8 cellular contexts compared by ENCODE assay signal in genomic region chr1:39491146-39491921, GRCh38. TPM values are rescaled to one million over a fixed set of nuclear protein-coding genes. Genes with fewer than 3 reads are reported as not detected.
A peak's percentile ranks its signal among the peaks of the same experiment; 100 is the strongest.
DNase-seq lines count a peak whose midpoint lies in the region; ATAC-seq and TF ChIP-seq lines count a peak whose summit lies in the region.

Gene BMP8A (plus strand): TSS chr1:39491636. CDS start chr1:39491992, 356 bp downstream.

- ATAC-seq in GM19043 (IDR thresholded peaks at IDR 0.05; ENCODE audit: low read depth, unreplicated experiment) (peak; percentile 45), HG03521 (IDR thresholded peaks at IDR 0.05; ENCODE audit: unreplicated experiment) (peak; percentile 74), Panc1 (peak; percentile 86), psoas muscle (peak; percentile 66 to 87 (median 78))

- no peak for TF ChIP-seq CTCF in Panc1 (IDR thresholded peaks at IDR 0.05)
- no peak for TF ChIP-seq CTCF in psoas muscle (IDR thresholded peaks at IDR 0.05)
- TF ChIP-seq CTCF in uterus (IDR thresholded peaks at IDR 0.05) = peak in 1 of 4 experiments; percentile 7

- intact Hi-C loops in Panc1 (cut with micrococcal nuclease; ENCODE audit: unreplicated experiment) = no loop called here
- intact Hi-C loops in psoas muscle (cut with DNase I) = no loop called here
- intact Hi-C loops in uterus (cut with DNase I; ENCODE audit: low total_unique reads) = no loop called here

- no peak for DNase-seq in Panc1 (ENCODE audit: low read depth, low spot score)
- peak; percentile 40 to 66 for DNase-seq in activated T-helper 1 cell treated with anti-CD3 and anti-CD28 coated beads, Interleukin-2, amount 50 U/mL, for 16 hours (ENCODE audit: low read depth in 1 of 2, low spot score in 1 of 2)
- DNase-seq in globus pallidus (ENCODE audit: low spot score) = peak; percentile 26
- DNase-seq in psoas muscle = peak; percentile 67 to 70
- DNase-seq in uterus = peak; percentile 38 to 58

- H3K9ac ChIP-seq in BLaER1 = peak within 1 kb of the TSS; percentile 60; the same call in 1 of the 2 replicates

- peaks cover 42% of the 10 kb centered on the region for H3K27me3 ChIP-seq in BLaER1
- H3K27me3 ChIP-seq in Panc1 (ENCODE audit: control insufficient read depth, insufficient read depth, low read length) = no peaks in the 10 kb centered on the region
- peaks cover 0 to 23% (median 15%) of the 10 kb centered on the region in 3 donors for H3K27me3 ChIP-seq in psoas muscle (ENCODE audit: insufficient read depth in 3 of 3, low read length in 2 of 3)
- no peaks in the 10 kb centered on the region for H3K27me3 ChIP-seq in uterus

- 0 to 1% (median 0%) methylated on average over 40 to 112 of the region's 112 CpGs for WGBS in psoas muscle, 3 donors

- H3K4me2 ChIP-seq in BLaER1 = peak within 1 kb of the TSS; percentile 97

- H3K27ac ChIP-seq in BLaER1 = no peak within 1 kb of the TSS
- H3K27ac ChIP-seq in Panc1 (ENCODE audit: low read length) = no peak within 1 kb of the TSS
- H3K27ac ChIP-seq in psoas muscle = no peak within 1 kb of the TSS
- no peak within 1 kb of the TSS for H3K27ac ChIP-seq in uterus

- H3K9me3 ChIP-seq in BLaER1 = no peaks in the 10 kb centered on the region
- H3K9me3 ChIP-seq in Panc1 (ENCODE audit: control insufficient read depth, insufficient read depth, low read depth, low read length) = no peaks in the 10 kb centered on the region
- H3K9me3 ChIP-seq in psoas muscle = no peaks in the 10 kb centered on the region
- no peaks in the 10 kb centered on the region for H3K9me3 ChIP-seq in uterus

- in situ Hi-C loops in Panc1 (cut with HindIII; ENCODE audit: low pct_unique_long_range_greater_than_20kb, low sequenced_read_pairs) = no loop called here

- H3K4me3 ChIP-seq in BLaER1 (peak within 1 kb of the TSS; percentile 70), Panc1 (ENCODE audit: low read depth in 2 of 2, low read length in 2 of 2) (peak within 1 kb of the TSS; percentile 47 to 50), psoas muscle (peak within 1 kb of the TSS; percentile 64), uterus (peak within 1 kb of the TSS; percentile 2 to 56)

- H3K36me3 ChIP-seq in BLaER1 (peaks cover 21% of the 10 kb centered on the region), Panc1 (ENCODE audit: control insufficient read depth, insufficient read depth, low read length) (peaks cover 10% of the 10 kb centered on the region; the same call in 1 of the 2 replicates), psoas muscle (ENCODE audit: insufficient read depth in 1 of 2, low read depth in 1 of 2) (peaks cover 0 to 20% of the 10 kb centered on the region in 2 donors), uterus (no peaks in the 10 kb centered on the region)

- TF ChIP-seq POLR2A in uterus (IDR thresholded peaks at IDR 0.05) = peak in 1 of 2 donors; percentile 25

- H3K4me1 ChIP-seq in BLaER1 (peaks cover 32% of the 10 kb centered on the region), Panc1 (ENCODE audit: control insufficient read depth, insufficient read depth, low read length) (peaks cover 5% of the 10 kb centered on the region), psoas muscle (peaks cover 4% of the 10 kb centered on the region), uterus (no peaks in the 10 kb centered on the region)

- POLR2A ChIA-PET in Panc1 (lab: Charles Lee) = no interaction called here

- BruUV-seq in Panc1 (replicated peaks; lab: Mats Ljungman, UMichigan) = no TSS peak

- peaks cover 50% of the 10 kb centered on the region for H4K20me1 ChIP-seq in BLaER1

- CTCF ChIA-PET in Panc1 (lab: Charles Lee) = no interaction called here

RNA-seq across cellular contexts. Expression of gene BMP8A, which starts in this region (rescaled TPM):
- total RNA-seq in Panc1 (2021; ENCODE audit: unreplicated experiment) = 0.54 TPM
- polyA plus RNA-seq in Panc1 (2012; ENCODE audit: insufficient read length) = not detected
- not detected for total RNA-seq in psoas muscle
- under 1 TPM in 1 of 3 donors, not detected in 2; 0.04 TPM for polyA plus RNA-seq in psoas muscle
- 1 to 10 TPM in 3 of 4 donors, not detected in 1; 1.8 to 8.3 (median 2.7) TPM for total RNA-seq in uterus

Comparison
In these comparisons a context has a peak if more than half of its experiments do, and no peak if none do; other contexts are left out.
1. Peak in ATAC-seq and H3K4me3 ChIP-seq in Panc1; RNA of the gene not detected or under 1 TPM.
2. Peak in DNase-seq, ATAC-seq and H3K4me3 ChIP-seq in psoas muscle; RNA of the gene not detected or under 1 TPM.